1 cellular context compared by ENCODE assay signal in genomic region chr3:55491296-55491816, GRCh38.
A peak's percentile ranks its signal among the peaks of the same experiment; 100 is the strongest.
TF ChIP-seq lines count a peak whose summit lies in the region.

No MANE protein-coding gene starts in this region.

TF ChIP-seq in SK-N-SH, 30 proteins besides CTCF, POLR2A, EP300 and RAD21 (continued from another document):
- TF ChIP-seq SIN3A (IDR thresholded peaks at IDR 0.05; ENCODE audit: borderline replicate concordance, low read depth, low read length) = no peak
- TF ChIP-seq USF1 (IDR thresholded peaks at IDR 0.05; ENCODE audit: borderline replicate concordance, low read depth) = no peak
- TF ChIP-seq ZBTB33 (IDR thresholded peaks at IDR 0.05; ENCODE audit: borderline replicate concordance, low read depth) = no peak; the same call in 1 of the 2 replicates
- TF ChIP-seq FOXM1 (IDR thresholded peaks at IDR 0.05; ENCODE audit: low read depth) = no peak
- no peak for TF ChIP-seq TAF1 (IDR thresholded peaks at IDR 0.05; ENCODE audit: borderline replicate concordance, low read depth, low read length)
- no peak for TF ChIP-seq FOXJ3 (CRISPR knock-in tag; IDR thresholded peaks at IDR 0.05)
- TF ChIP-seq RFX5 (IDR thresholded peaks at IDR 0.05; ENCODE audit: low read length) = no peak
- TF ChIP-seq MAX (IDR thresholded peaks at IDR 0.05; ENCODE audit: low read depth) = peak; percentile 59
- TF ChIP-seq SMC3 (IDR thresholded peaks at IDR 0.05; ENCODE audit: low read depth, low read length) = no peak
- no peak for TF ChIP-seq GATA2 (CRISPR knock-in tag; IDR thresholded peaks at IDR 0.05)
- no peak for TF ChIP-seq USF2 (IDR thresholded peaks at IDR 0.05; ENCODE audit: borderline replicate concordance, low read depth, low read length)
- no peak for TF ChIP-seq CHD2 (IDR thresholded peaks at IDR 0.05; ENCODE audit: low read length, partially characterized antibody)
TF ChIP-seq in SK-N-SH: peak in this region for 10.
